In the genomic region with DNA sequence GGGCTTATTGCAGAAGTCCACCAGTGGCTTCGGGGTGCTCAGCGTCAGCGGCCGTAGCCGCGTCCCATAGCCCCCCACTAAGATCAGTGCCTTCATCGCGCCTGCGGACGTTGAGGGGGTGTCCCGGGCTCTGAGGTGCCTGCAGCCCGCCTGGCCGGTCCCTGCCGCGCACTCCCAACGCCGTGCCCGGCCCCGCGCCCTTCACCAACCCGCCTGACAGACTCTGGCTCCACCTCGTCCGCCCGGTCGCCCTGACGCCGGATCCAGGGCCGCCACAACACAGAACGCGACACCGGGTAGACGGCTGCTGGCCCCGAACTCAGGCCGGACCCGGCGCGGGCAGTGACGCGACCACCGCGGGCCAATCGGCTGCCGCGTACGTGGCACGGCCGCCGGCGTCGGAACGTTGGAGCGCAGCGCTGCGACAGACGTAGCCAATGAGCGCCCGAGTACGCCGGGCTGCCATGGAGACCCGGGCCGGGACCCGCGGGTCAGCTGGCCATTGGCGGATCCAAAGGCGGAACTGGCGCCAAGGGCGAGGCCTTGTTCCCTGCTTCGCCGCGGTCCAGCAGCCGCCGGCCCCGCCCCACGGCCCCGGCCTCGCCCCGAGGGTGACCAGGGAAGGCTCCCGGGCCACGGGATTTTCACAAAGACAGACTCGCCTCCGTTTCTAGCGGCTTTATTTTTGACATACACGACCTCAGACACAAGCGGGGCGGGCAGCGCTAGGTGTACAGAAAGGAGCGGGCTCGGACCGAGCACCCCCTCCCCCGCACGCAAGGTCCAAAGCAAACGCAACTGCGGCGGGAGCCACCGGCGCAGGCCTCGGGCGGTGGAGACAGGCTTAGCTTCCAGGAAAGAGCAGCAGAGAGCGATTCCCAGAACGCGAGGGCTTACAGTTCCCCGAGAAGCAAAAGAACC, we compare ENCODE assay signal across 8 cellular contexts. TPM values are rescaled to one million over a fixed set of nuclear protein-coding genes. Genes with fewer than 3 reads are reported as not detected.
DNase-seq lines count a peak whose midpoint lies in the region; ATAC-seq, FAIRE-seq and TF ChIP-seq lines count a peak whose summit lies in the region.

GMPPB (minus strand) TSS at position 321 of the 921 bp plus-strand sequence; CDS start at position 96, 225 bp downstream.

- peak within 1 kb of the TSS; percentile 91 for H3K4me3 Mint-ChIP-seq in WTC11

- ATAC-seq in GM19023 (IDR thresholded peaks at IDR 0.05; ENCODE audit: unreplicated experiment), result peak; percentile 80
- ATAC-seq in HG03196 (IDR thresholded peaks at IDR 0.05; ENCODE audit: unreplicated experiment), result peak; percentile 70
- peak; percentile 79 for ATAC-seq in WTC11

- TF ChIP-seq CTCF in AG09309 (IDR thresholded peaks at IDR 0.05; ENCODE audit: control insufficient read depth, insufficient read depth, low read depth, low read length, missing control alignments) (no peak), WTC11 (IDR thresholded peaks at IDR 0.05) (no peak), bronchial epithelial cell (IDR thresholded peaks at IDR 0.05; ENCODE audit: insufficient read depth, low read length, severe bottlenecking) (no peak), smooth muscle cell (IDR thresholded peaks at IDR 0.05; ENCODE audit: borderline replicate concordance, insufficient read depth, poor library complexity, severe bottlenecking) (no peak)

- peak; percentile 84 for DNase-seq in AG09309 (ENCODE audit: low read depth)
- peak; percentile 93 for DNase-seq in NCI-H345 (lab: John Stamatoyannopoulos, UW)
- peak; percentile 97 for DNase-seq in WTC11 (ENCODE audit: low spot score)
- peak; percentile 88 for DNase-seq in bronchial epithelial cell (ENCODE audit: low read depth)
- DNase-seq in iPS-NIHi7 (ENCODE audit: extremely low spot score), result peak; percentile 100
- peak; percentile 82 for DNase-seq in smooth muscle cell (lab: John Stamatoyannopoulos, UW; ENCODE audit: unreplicated experiment)

- peak within 1 kb of the TSS; percentile 98 for H3K9ac ChIP-seq in smooth muscle cell (ENCODE audit: low read depth)

- H2AFZ ChIP-seq in smooth muscle cell (ENCODE audit: low read depth), result peak within 1 kb of the TSS; percentile 6

- H3K27ac Mint-ChIP-seq in WTC11, result peak within 1 kb of the TSS; percentile 98

- H3K9me3 ChIP-seq in smooth muscle cell (replicated peaks; ENCODE audit: low read depth), result no peaks in the 10 kb centered on the region

- H4K20me1 ChIP-seq in smooth muscle cell (ENCODE audit: low read depth), result peaks cover 9% of the 10 kb centered on the region

- peak within 1 kb of the TSS; percentile 90 for H3K4me2 ChIP-seq in smooth muscle cell

- H3K4me3 ChIP-seq in AG09309 (ENCODE audit: control insufficient read depth, low read depth, low read length) (peak within 1 kb of the TSS; percentile 73), bronchial epithelial cell (ENCODE audit: low read depth, low read length) (peak within 1 kb of the TSS; percentile 86), smooth muscle cell (peak within 1 kb of the TSS; percentile 73)

- POLR2A ChIA-PET in WTC11 (lab: Charles Lee), result interaction anchor here (0.5 to 1.1 kb wide), 3 partner anchors 18 to 250 kb away, joined by 3 to 5 read pairs (median 3); no protein-coding TSS in a partner anchor

- CTCF ChIA-PET in WTC11 (lab: Charles Lee), result interaction anchor here (0.6 to 2.3 kb wide), 10 partner anchors 10 to 185 kb away, joined by 3 to 10 read pairs (median 4); partner anchors contain the start of gene INKA1

- H3K4me1 Mint-ChIP-seq in WTC11, result peaks cover 11% of the 10 kb centered on the region

- H3K79me2 ChIP-seq in smooth muscle cell (ENCODE audit: low read depth), result peaks cover 13% of the 10 kb centered on the region

- peaks cover 8% of the 10 kb centered on the region for H3K4me1 ChIP-seq in smooth muscle cell (ENCODE audit: low read depth)

- no peaks in the 10 kb centered on the region for H3K27me3 ChIP-seq in bronchial epithelial cell (ENCODE audit: control insufficient read depth, insufficient read depth, low read length)
- no peaks in the 10 kb centered on the region for H3K27me3 ChIP-seq in smooth muscle cell (ENCODE audit: low read depth)

- H3K27me3 Mint-ChIP-seq in WTC11 (ENCODE audit: low read depth), result no peaks in the 10 kb centered on the region

- H3K36me3 ChIP-seq in bronchial epithelial cell (ENCODE audit: control insufficient read depth, insufficient read depth, low read length) (peaks cover 16% of the 10 kb centered on the region), smooth muscle cell (ENCODE audit: low read depth) (no peaks in the 10 kb centered on the region)

- no peaks in the 10 kb centered on the region for H3K9me3 Mint-ChIP-seq in WTC11

- H3K27ac ChIP-seq in smooth muscle cell (ENCODE audit: low read depth), result peak within 1 kb of the TSS; percentile 94

- FAIRE-seq in bronchial epithelial cell (lab: Jason Lieb, UNC), result no peak

- WGBS in smooth muscle cell (ENCODE audit: low lambda C conversion rate), result 2% methylated on average over 98 of the region's 102 CpGs

- H3K36me3 Mint-ChIP-seq in WTC11, result peaks cover 21% of the 10 kb centered on the region

- H3F3A ChIP-seq in smooth muscle cell (ENCODE audit: low read depth), result peaks cover 12% of the 10 kb centered on the region

TF ChIP-seq in WTC11, 78 proteins besides CTCF, POLR2A, EP300 and RAD21 (continues in another document):
- TF ChIP-seq ELF4 (CRISPR knock-in tag; IDR thresholded peaks at IDR 0.05; ENCODE audit: low read depth) (0 out of 2 replicates have a peak, but pooled peaks have one; percentile 26), RELA (CRISPR knock-in tag; IDR thresholded peaks at IDR 0.05; ENCODE audit: borderline replicate concordance) (no peak), GABPB1 (CRISPR knock-in tag; IDR thresholded peaks at IDR 0.05) (peak; percentile 38; the same call in 1 of the 2 replicates), USF1 (CRISPR knock-in tag; IDR thresholded peaks at IDR 0.05) (peak; percentile 77; the same call in 1 of the 2 replicates), NFYB (CRISPR knock-in tag; conservative IDR thresholded peaks at IDR 0.05; ENCODE audit: low read depth) (peak; percentile 90), NFATC4 (CRISPR knock-in tag; IDR thresholded peaks at IDR 0.05) (0 out of 2 replicates have a peak, but pooled peaks have one; percentile 50), CREB1 (CRISPR knock-in tag; IDR thresholded peaks at IDR 0.05) (peak; percentile 89), E2F5 (CRISPR knock-in tag; IDR thresholded peaks at IDR 0.05) (no peak; the same call in 1 of the 2 replicates)
- TF ChIP-seq, protein P1, sequence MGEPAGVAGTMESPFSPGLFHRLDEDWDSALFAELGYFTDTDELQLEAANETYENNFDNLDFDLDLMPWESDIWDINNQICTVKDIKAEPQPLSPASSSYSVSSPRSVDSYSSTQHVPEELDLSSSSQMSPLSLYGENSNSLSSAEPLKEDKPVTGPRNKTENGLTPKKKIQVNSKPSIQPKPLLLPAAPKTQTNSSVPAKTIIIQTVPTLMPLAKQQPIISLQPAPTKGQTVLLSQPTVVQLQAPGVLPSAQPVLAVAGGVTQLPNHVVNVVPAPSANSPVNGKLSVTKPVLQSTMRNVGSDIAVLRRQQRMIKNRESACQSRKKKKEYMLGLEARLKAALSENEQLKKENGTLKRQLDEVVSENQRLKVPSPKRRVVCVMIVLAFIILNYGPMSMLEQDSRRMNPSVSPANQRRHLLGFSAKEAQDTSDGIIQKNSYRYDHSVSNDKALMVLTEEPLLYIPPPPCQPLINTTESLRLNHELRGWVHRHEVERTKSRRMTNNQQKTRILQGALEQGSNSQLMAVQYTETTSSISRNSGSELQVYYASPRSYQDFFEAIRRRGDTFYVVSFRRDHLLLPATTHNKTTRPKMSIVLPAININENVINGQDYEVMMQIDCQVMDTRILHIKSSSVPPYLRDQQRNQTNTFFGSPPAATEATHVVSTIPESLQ (CRISPR knock-in tag; IDR thresholded peaks at IDR 0.05), result no peak; the same call in 1 of the 2 replicates
- TF ChIP-seq, protein P2, sequence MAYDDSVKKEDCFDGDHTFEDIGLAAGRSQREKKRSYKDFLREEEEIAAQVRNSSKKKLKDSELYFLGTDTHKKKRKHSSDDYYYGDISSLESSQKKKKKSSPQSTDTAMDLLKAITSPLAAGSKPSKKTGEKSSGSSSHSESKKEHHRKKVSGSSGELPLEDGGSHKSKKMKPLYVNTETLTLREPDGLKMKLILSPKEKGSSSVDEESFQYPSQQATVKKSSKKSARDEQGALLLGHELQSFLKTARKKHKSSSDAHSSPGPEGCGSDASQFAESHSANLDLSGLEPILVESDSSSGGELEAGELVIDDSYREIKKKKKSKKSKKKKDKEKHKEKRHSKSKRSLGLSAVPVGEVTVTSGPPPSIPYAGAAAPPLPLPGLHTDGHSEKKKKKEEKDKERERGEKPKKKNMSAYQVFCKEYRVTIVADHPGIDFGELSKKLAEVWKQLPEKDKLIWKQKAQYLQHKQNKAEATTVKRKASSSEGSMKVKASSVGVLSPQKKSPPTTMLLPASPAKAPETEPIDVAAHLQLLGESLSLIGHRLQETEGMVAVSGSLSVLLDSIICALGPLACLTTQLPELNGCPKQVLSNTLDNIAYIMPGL (CRISPR knock-in tag; IDR thresholded peaks at IDR 0.05), result peak; percentile 32; the same call in 1 of the 2 replicates
- TF ChIP-seq, protein P3, sequence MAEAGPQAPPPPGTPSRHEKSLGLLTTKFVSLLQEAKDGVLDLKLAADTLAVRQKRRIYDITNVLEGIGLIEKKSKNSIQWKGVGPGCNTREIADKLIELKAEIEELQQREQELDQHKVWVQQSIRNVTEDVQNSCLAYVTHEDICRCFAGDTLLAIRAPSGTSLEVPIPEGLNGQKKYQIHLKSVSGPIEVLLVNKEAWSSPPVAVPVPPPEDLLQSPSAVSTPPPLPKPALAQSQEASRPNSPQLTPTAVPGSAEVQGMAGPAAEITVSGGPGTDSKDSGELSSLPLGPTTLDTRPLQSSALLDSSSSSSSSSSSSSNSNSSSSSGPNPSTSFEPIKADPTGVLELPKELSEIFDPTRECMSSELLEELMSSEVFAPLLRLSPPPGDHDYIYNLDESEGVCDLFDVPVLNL (CRISPR knock-in tag; IDR thresholded peaks at IDR 0.05; ENCODE audit: borderline replicate concordance, low read depth), result no peak

RNA-seq across cellular contexts. Expression of gene GMPPB, which starts in this region (rescaled TPM):
- total RNA-seq in WTC11 (2021), result 23.7 to 28.7 TPM (median 28.0 TPM) in 3 replicates
- 28.4 and 57.7 TPM in 2 replicates for total RNA-seq in bronchial epithelial cell
- 21.1 and 21.3 TPM in 2 replicates for total RNA-seq in smooth muscle cell
- 68.3 and 74.8 TPM in 2 replicates for polyA plus RNA-seq in smooth muscle cell

Comparison
In these comparisons a context has a peak if more than half of its experiments do, and no peak if none do; other contexts are left out.
1. Peak in every context shown above with its lines: DNase-seq, ATAC-seq, H3K4me3 ChIP-seq and H3K27ac ChIP-seq.